ENCODE assay signal across 11 cellular contexts in genomic region chr3:123082370-123083065, GRCh38. TPM values are rescaled to one million over a fixed set of nuclear protein-coding genes. Genes with fewer than 3 reads are reported as not detected.
A peak's percentile ranks its signal among the peaks of the same experiment; 100 is the strongest.
DNase-seq lines count a peak whose midpoint lies in the region; ATAC-seq and TF ChIP-seq lines count a peak whose summit lies in the region.
"Had no signal": no experiment of that assay in that cellular context is flagged by ENCODE, and none has a peak within 500 bp of the region (broad histone marks: within the 10 kb centered on the region; RNA-seq: fewer than 3 reads in every experiment).

No MANE protein-coding gene starts in this region.

- ATAC-seq in GM18508 (IDR thresholded peaks at IDR 0.05; ENCODE audit: insufficient read depth, unreplicated experiment), result peak; percentile 49
- ATAC-seq in GM21737 (IDR thresholded peaks at IDR 0.05; ENCODE audit: unreplicated experiment), result peak; percentile 71
- ATAC-seq in HG03097 (IDR thresholded peaks at IDR 0.05; ENCODE audit: low FRiP score, unreplicated experiment), result no peak
- no peak for ATAC-seq in activated CD4-positive, alpha-beta T cell treated with anti-CD3 and anti-CD28 coated beads for 36 hours

- TF ChIP-seq CTCF in NB4 (IDR thresholded peaks at IDR 0.05; ENCODE audit: low read depth, low read length), result no peak

- peaks cover 55% of the 10 kb centered on the region for H3K4me1 ChIP-seq in mucosa of stomach (ENCODE audit: control insufficient read depth, insufficient read depth, low read length)

- no peaks in the 10 kb centered on the region for H3K27me3 ChIP-seq in mucosa of stomach (ENCODE audit: control insufficient read depth, insufficient read depth, low read length)
- H3K27me3 ChIP-seq: tibial artery had no signal

- H3K9me3 Mint-ChIP-seq in activated CD4-positive, alpha-beta T cell treated with anti-CD3 and anti-CD28 coated beads for 36 hours (ENCODE audit: low read depth), result no peaks in the 10 kb centered on the region

- H3K4me3 Mint-ChIP-seq in activated CD4-positive, alpha-beta T cell treated with anti-CD3 and anti-CD28 coated beads for 36 hours, result no peak overlapping the region

- H3K9ac ChIP-seq in mucosa of stomach (ENCODE audit: low read length), result peak overlapping the region; percentile 3

- no peak overlapping the region for H3K4me3 ChIP-seq in NB4 (ENCODE audit: low read depth, low read length)
- H3K4me3 ChIP-seq in mucosa of stomach (ENCODE audit: low read length), result no peak overlapping the region
- H3K4me3 ChIP-seq: skin epidermis, tibial artery had no signal

- no peaks in the 10 kb centered on the region for H3K9me3 ChIP-seq in mucosa of stomach (ENCODE audit: control insufficient read depth, low read length)
- H3K9me3 ChIP-seq: tibial artery had no signal

- H3K27me3 Mint-ChIP-seq in activated CD4-positive, alpha-beta T cell treated with anti-CD3 and anti-CD28 coated beads for 36 hours, result no peaks in the 10 kb centered on the region

- intact Hi-C loops in activated CD4-positive, alpha-beta T cell treated with anti-CD3 and anti-CD28 coated beads for 36 hours (cut with DNase I, micrococcal nuclease), result no loop called here

- CTCF ChIA-PET in activated CD4-positive, alpha-beta T cell treated with anti-CD3 and anti-CD28 coated beads for 36 hours (lab: Charles Lee), result no interaction called here

- no peak for TF ChIP-seq POLR2A in NB4 (IDR thresholded peaks at IDR 0.05; ENCODE audit: extremely low read depth, insufficient read length)

- peaks cover 33% of the 10 kb centered on the region for H3K4me1 Mint-ChIP-seq in activated CD4-positive, alpha-beta T cell treated with anti-CD3 and anti-CD28 coated beads for 36 hours

- H3K36me3 ChIP-seq in mucosa of stomach (ENCODE audit: control insufficient read depth, insufficient read depth, low read length), result no peaks in the 10 kb centered on the region
- H3K36me3 ChIP-seq: tibial artery had no signal

- DNase-seq in NB4 (ENCODE audit: low read depth) (peak; percentile 41), islet precursor cell (no peak), amygdala (lab: John Stamatoyannopoulos, UW) (no peak)
- DNase-seq in activated CD4-positive, alpha-beta T cell treated with anti-CD3 and anti-CD28 coated beads for 36 hours, result no peak
- DNase-seq: activated T-cell treated with anti-CD3 and anti-CD28 coated beads, Interleukin-2, amount 50 U/mL, for 1 hour; tibial artery had no signal

- POLR2A ChIA-PET in activated CD4-positive, alpha-beta T cell treated with anti-CD3 and anti-CD28 coated beads for 36 hours (lab: Charles Lee), result no interaction called here

- H3K36me3 Mint-ChIP-seq in activated CD4-positive, alpha-beta T cell treated with anti-CD3 and anti-CD28 coated beads for 36 hours (ENCODE audit: low read depth), result peaks cover 7% of the 10 kb centered on the region

- H3K27ac Mint-ChIP-seq in activated CD4-positive, alpha-beta T cell treated with anti-CD3 and anti-CD28 coated beads for 36 hours, result no peak overlapping the region

RNA-seq across cellular contexts. Expression of gene PDIA5, which starts 15.7 kb away (rescaled TPM):
- 10 to 100 TPM; 19.5 to 20.7 TPM for total RNA-seq in activated CD4-positive, alpha-beta T cell treated with anti-CD3 and anti-CD28 coated beads for 36 hours

RNA-seq across cellular contexts. Expression of gene SEMA5B, which starts 55.0 kb away (rescaled TPM):
- not detected for total RNA-seq in activated CD4-positive, alpha-beta T cell treated with anti-CD3 and anti-CD28 coated beads for 36 hours

Comparison
In these comparisons a context has a peak if more than half of its experiments do, and no peak if none do; other contexts are left out.
1. ATAC-seq: peak in GM18508 (single experiment) and GM21737 (single experiment); none in HG03097 (single experiment) and activated CD4-positive, alpha-beta T cell treated with anti-CD3 and anti-CD28 coated beads for 36 hours (single experiment).